9 cellular contexts compared by ENCODE assay signal in the genomic region with DNA sequence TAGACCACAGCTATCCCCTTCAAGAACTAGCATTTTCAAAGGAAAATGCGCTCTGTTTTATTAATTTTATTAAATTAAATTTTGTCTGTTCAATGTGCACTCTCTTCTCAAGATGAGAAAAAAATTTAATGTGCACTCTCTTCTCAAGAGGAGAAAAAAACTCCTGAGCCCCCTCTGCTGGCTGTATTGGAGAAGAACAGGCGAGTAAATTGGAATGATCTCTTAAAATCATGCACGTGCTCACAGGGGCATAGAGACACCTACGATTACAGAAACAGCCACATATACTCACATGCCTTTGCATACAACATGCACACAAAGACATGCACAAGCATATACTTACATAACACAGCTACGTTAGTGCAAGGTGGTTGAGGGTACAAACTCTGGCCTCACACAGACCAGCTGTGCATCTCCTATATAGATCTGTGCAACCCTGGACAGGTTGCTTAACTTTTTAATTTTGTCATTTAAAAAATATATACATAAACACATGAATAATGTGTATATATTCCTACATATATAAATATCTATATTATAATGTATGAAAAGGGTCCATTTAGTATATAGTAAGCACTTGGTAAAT.
DNase-seq lines count a peak whose midpoint lies in the region; ATAC-seq, FAIRE-seq and TF ChIP-seq lines count a peak whose summit lies in the region.
"Had no signal": no experiment of that assay in that cellular context is flagged by ENCODE, and none has a peak within 500 bp of the region (broad histone marks: within the 10 kb centered on the region; RNA-seq: fewer than 3 reads in every experiment).

No MANE protein-coding gene starts in this region.

- no peak overlapping the region for H2AFZ ChIP-seq in PC-3 (ENCODE audit: low read length)

- BruUV-seq in PC-3 (replicated peaks; lab: Mats Ljungman, UMichigan), result no TSS peak

- no peak for FAIRE-seq in HTR-8/SVneo (lab: Jason Lieb, UNC)

- ATAC-seq in HG02973 (IDR thresholded peaks at IDR 0.05; ENCODE audit: unreplicated experiment) (peak; percentile 66), PC-3 (0 out of 2 replicates have a peak, but pooled peaks have one; percentile 45)

- no peaks in the 10 kb centered on the region for H3K27me3 ChIP-seq in PC-3 (ENCODE audit: low read length)

- no peak overlapping the region for H3K9ac ChIP-seq in PC-3 (ENCODE audit: low read length)

- H3K79me2 ChIP-seq in PC-3 (ENCODE audit: low read length), result no peaks in the 10 kb centered on the region

- H3K27ac ChIP-seq in PC-3 (ENCODE audit: low read length), result no peak overlapping the region
- H3K27ac ChIP-seq: epithelial cell of prostate had no signal

- H3K4me2 ChIP-seq in PC-3 (ENCODE audit: low read length), result no peak overlapping the region

- H3K9me2 ChIP-seq in PC-3 (replicated peaks; ENCODE audit: low read length), result no peaks in the 10 kb centered on the region

- no peaks in the 10 kb centered on the region for H3K4me1 ChIP-seq in PC-3 (ENCODE audit: insufficient read depth, low read length)

- H3K36me3 ChIP-seq in PC-3 (ENCODE audit: low read depth, low read length), result no peaks in the 10 kb centered on the region

- H3K9me3 ChIP-seq in PC-3 (ENCODE audit: low read length), result no peaks in the 10 kb centered on the region

- no peak for DNase-seq in AG09319 (ENCODE audit: extremely low read depth, low read depth)
- peak; percentile 10 for DNase-seq in GM10266 (ENCODE audit: extremely low spot score)
- peak; percentile 54 for DNase-seq in PC-3
- peak; percentile 36 for DNase-seq in dedifferentiated amniotic fluid mesenchymal stem cell (ENCODE audit: extremely low spot score)
- DNase-seq in mucosa of gallbladder (ENCODE audit: low spot score), result peak; percentile 33
- DNase-seq in foreskin melanocyte, result no peak
- DNase-seq in HTR-8/SVneo (ENCODE audit: insufficient read length, low spot score), result no peak

- CTCF ChIA-PET in PC-3 (lab: Charles Lee), result no interaction called here

- intact Hi-C loops in PC-3 (cut with micrococcal nuclease), result loop anchor here (5.0 kb wide), 1 partner anchor 84 kb away; no protein-coding TSS in a partner anchor

- no peaks in the 10 kb centered on the region for H4K20me1 ChIP-seq in PC-3 (ENCODE audit: low read length)

- H3F3A ChIP-seq in PC-3 (ENCODE audit: low read length, unreplicated experiment), result no peaks in the 10 kb centered on the region

- no peak overlapping the region for H3K4me3 ChIP-seq in PC-3 (ENCODE audit: low read length)

- peak; percentile 69 for TF ChIP-seq CTCF in AG09319 (IDR thresholded peaks at IDR 0.05; ENCODE audit: low read depth, low read length)
- TF ChIP-seq CTCF in GM10266 (IDR thresholded peaks at IDR 0.05; ENCODE audit: control insufficient read depth, insufficient read depth, low read depth, missing control alignments), result peak; percentile 45
- TF ChIP-seq CTCF in PC-3 (conservative IDR thresholded peaks at IDR 0.05; ENCODE audit: low read depth, low read length), result peak; percentile 61

- POLR2A ChIA-PET in PC-3 (lab: Charles Lee; ENCODE audit: unreplicated experiment), result no interaction called here

Comparison
In these comparisons a context has a peak if more than half of its experiments do, and no peak if none do; other contexts are left out.
1. DNase-seq: peak in GM10266 (single experiment), PC-3 (single experiment), dedifferentiated amniotic fluid mesenchymal stem cell (single experiment) and mucosa of gallbladder (single experiment); none in AG09319 (single experiment), foreskin melanocyte (single experiment) and HTR-8/SVneo (single experiment).
2. Peak in every context shown above with its lines, with median percentiles within 50 percentile points of each other: CTCF ChIP-seq.